Comparison of ENCODE assay signal across 9 cellular contexts in genomic region chr2:183125659-183126341, GRCh38. TPM values are rescaled to one million over a fixed set of nuclear protein-coding genes. Genes with fewer than 3 reads are reported as not detected.
A peak's percentile ranks its signal among the peaks of the same experiment; 100 is the strongest.
DNase-seq lines count a peak whose midpoint lies in the region; ATAC-seq and TF ChIP-seq lines count a peak whose summit lies in the region.
"Had no signal": no experiment of that assay in that cellular context is flagged by ENCODE, and none has a peak within 500 bp of the region (broad histone marks: within the 10 kb centered on the region; RNA-seq: fewer than 3 reads in every experiment).

No MANE protein-coding gene starts in this region.

- no peak overlapping the region for H3K27ac ChIP-seq in SJCRH30
- no peak overlapping the region for H3K27ac ChIP-seq in thoracic aorta

- DNase-seq in Right ventricle myocardium inferior (ENCODE audit: missing footprints): peak; percentile 60
- no peak for DNase-seq in left cardiac atrium
- DNase-seq in SJCRH30: no peak
- no peak for DNase-seq in fibroblast of villous mesenchyme (ENCODE audit: low read depth)
- no peak for DNase-seq in thoracic aorta (ENCODE audit: low spot score)
- DNase-seq in GM10248 (ENCODE audit: extremely low spot score): no peak
- no peak for DNase-seq in NCI-H1694 treated with DMSO at 0.1 percent for 48 hours (lab: John Stamatoyannopoulos, UW)
- DNase-seq: T-helper 9 cell had no signal

- peak overlapping the region; percentile 86 for H3K4me3 ChIP-seq in SJCRH30
- H3K4me3 ChIP-seq in fibroblast of villous mesenchyme (ENCODE audit: low read depth, low read length): peak overlapping the region; percentile 95
- peak overlapping the region; percentile 88 for H3K4me3 ChIP-seq in thoracic aorta

- H3K4me1 ChIP-seq in SJCRH30 (no peaks in the 10 kb centered on the region), thoracic aorta (ENCODE audit: control insufficient read depth in 1 of 2, low read depth in 2 of 2) (peaks cover 9 to 15% of the 10 kb centered on the region in 2 donors)

- TF ChIP-seq CTCF in fibroblast of villous mesenchyme (IDR thresholded peaks at IDR 0.05; ENCODE audit: insufficient read depth, low read depth, low read length): no peak
- TF ChIP-seq CTCF in thoracic aorta (IDR thresholded peaks at IDR 0.05): no peak
- TF ChIP-seq CTCF in GM10248 (IDR thresholded peaks at IDR 0.05; ENCODE audit: control extremely low read depth, extremely low read depth, low read depth, missing control alignments): no peak

- H3K9me3 ChIP-seq in SJCRH30 (replicated peaks): no peaks in the 10 kb centered on the region
- H3K9me3 ChIP-seq in thoracic aorta: no peaks in the 10 kb centered on the region

- no peak for ATAC-seq in Right ventricle myocardium inferior
- no peak for ATAC-seq in left cardiac atrium
- no peak for ATAC-seq in thoracic aorta (ENCODE audit: insufficient number of reproducible peaks, low FRiP score, low read depth)
- ATAC-seq in HG03442 (IDR thresholded peaks at IDR 0.05; ENCODE audit: unreplicated experiment): no peak

- H3K27me3 ChIP-seq in SJCRH30 (no peaks in the 10 kb centered on the region), thoracic aorta (replicated peaks; ENCODE audit: insufficient read depth) (no peaks in the 10 kb centered on the region)

- intact Hi-C loops in Right ventricle myocardium inferior (cut with DNase I): loop anchor here (2.0 kb wide), 2 partner anchors 47 to 87 kb away; partner anchors contain the start of genes DUSP19 and NCKAP1
- intact Hi-C loops in left cardiac atrium (cut with DNase I): no loop called here

- CTCF ChIA-PET in GM10248 (lab: Yijun Ruan, JAX): interaction anchor here (1.0 kb wide), 1 partner anchor 9 kb away, joined by 3 read pairs; no protein-coding TSS in a partner anchor

- POLR2A ChIA-PET in GM10248 (lab: Yijun Ruan, JAX): no interaction called here

- H3K36me3 ChIP-seq in SJCRH30 (peaks cover 19% of the 10 kb centered on the region), thoracic aorta (no peaks in the 10 kb centered on the region)

RNA-seq across cellular contexts. Expression of gene NUP35, which starts 1.6 kb away (rescaled TPM):
- 8.0 TPM for total RNA-seq in Right ventricle myocardium inferior
- total RNA-seq in left cardiac atrium: 1 to 10 TPM; 8.5 to 9.7 TPM
- 49.1 and 52.6 TPM in 2 replicates for total RNA-seq in SJCRH30 (2014; rRNA removed; shearing (Covaris generic))
- total RNA-seq in fibroblast of villous mesenchyme: 8.1 and 14.2 TPM in 2 replicates
- total RNA-seq in thoracic aorta: 10 to 100 TPM; 15.5 to 29.6 TPM

RNA-seq across cellular contexts. Expression of gene DUSP19, which starts 47.3 kb away (rescaled TPM):
- total RNA-seq in Right ventricle myocardium inferior (12.1 TPM), left cardiac atrium (10 to 100 TPM in 1 of 2 donors, 1 to 10 TPM in 1; 5.9 to 10.5 TPM), fibroblast of villous mesenchyme (1.6 and 5.6 TPM in 2 replicates), thoracic aorta (10 to 100 TPM in 1 of 2 donors, 1 to 10 TPM in 1; 5.7 to 14.1 TPM)
- total RNA-seq in SJCRH30 (2014; rRNA removed; shearing (Covaris generic)): 3.4 and 3.9 TPM in 2 replicates
